15 cellular contexts compared by ENCODE assay signal in the genomic region with DNA sequence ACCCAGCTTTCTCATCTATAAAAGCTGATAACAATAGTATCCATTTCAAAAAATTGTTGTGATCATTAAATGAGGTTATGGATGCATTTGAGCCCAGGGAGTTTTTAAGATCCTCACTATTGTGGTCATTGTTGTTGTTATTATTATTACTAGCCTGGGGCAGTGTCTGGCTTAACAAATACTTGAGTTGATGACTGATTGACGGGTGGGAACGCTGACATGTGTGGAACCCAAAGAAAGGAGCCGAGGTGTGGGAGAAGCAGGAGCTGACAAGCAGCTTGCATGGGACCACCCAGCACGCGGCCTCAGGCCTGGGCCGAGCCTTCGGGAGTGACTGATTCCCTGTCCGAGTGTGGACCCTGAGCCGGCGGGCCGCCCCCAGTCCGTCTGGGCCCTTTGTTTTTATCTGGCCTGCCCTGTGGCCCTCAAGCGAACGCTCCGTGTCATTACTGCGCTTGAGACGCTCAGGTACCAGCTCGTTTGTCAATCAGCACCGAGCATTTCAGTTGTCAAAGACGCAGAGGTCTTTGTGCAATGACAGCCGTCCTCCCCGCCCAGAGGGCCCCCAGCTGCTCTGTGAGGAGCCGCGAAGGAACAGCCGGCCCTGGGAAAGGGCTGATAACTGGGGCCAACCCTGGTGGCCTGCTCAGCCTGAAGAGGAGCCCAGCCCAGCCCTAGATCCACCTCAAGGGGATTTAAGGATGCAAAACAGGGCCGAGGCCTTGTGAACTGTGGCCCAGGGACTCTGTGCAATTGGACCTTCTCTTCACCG.
A peak's percentile ranks its signal among the peaks of the same experiment; 100 is the strongest.
DNase-seq lines count a peak whose midpoint lies in the region; ATAC-seq and TF ChIP-seq lines count a peak whose summit lies in the region.
"Had no signal": no experiment of that assay in that cellular context is flagged by ENCODE, and none has a peak within 500 bp of the region (broad histone marks: within the 10 kb centered on the region; RNA-seq: fewer than 3 reads in every experiment).

No MANE protein-coding gene starts in this region.

- H3K4me1 ChIP-seq in BLaER1 treated with 17β-estradiol and CSF1 and Interleukin-3, amounts not matched to agents 10 nM and 100 nM, result peaks cover 21 to 45% (median 28%) of the 10 kb centered on the region in 10 experiments
- H3K4me1 ChIP-seq in HEK293 (ENCODE audit: control insufficient read depth, insufficient read depth, low read length) (no peaks in the 10 kb centered on the region), left lung (no peaks in the 10 kb centered on the region), ascending aorta (no peaks in the 10 kb centered on the region)

- TF ChIP-seq CTCF in HEK293 (tag by site-specific recombination; IDR thresholded peaks at IDR 0.05) (no peak), left lung (IDR thresholded peaks at IDR 0.05) (no peak), ascending aorta (IDR thresholded peaks at IDR 0.05) (no peak)

- H3K27me3 ChIP-seq in BLaER1 treated with 17β-estradiol and CSF1 and Interleukin-3, amounts not matched to agents 10 nM and 100 nM, result no peaks in the 10 kb centered on the region
- H3K27me3 ChIP-seq in left lung (no peaks in the 10 kb centered on the region), ascending aorta (no peaks in the 10 kb centered on the region)

- H3K4me2 ChIP-seq in BLaER1 treated with 17β-estradiol and CSF1 and Interleukin-3, amounts not matched to agents 10 nM and 100 nM, result peak overlapping the region in 7 of 11 experiments; percentile 34 to 77 (median 71); a peak in 9 of 22 replicates

- peak overlapping the region in 2 of 11 experiments; percentile 26 to 41; a peak in 2 of 22 replicates for H3K27ac ChIP-seq in BLaER1 treated with 17β-estradiol and CSF1 and Interleukin-3, amounts not matched to agents 10 nM and 100 nM
- no peak overlapping the region for H3K27ac ChIP-seq in HEK293 (ENCODE audit: extremely low read depth, low read depth, low read length)
- no peak overlapping the region for H3K27ac ChIP-seq in left lung
- H3K27ac ChIP-seq in ascending aorta, result no peak overlapping the region
- H3K27ac ChIP-seq: GM23248 had no signal

- CTCF ChIA-PET in HEK293 (lab: Yijun Ruan, JAX), result no interaction called here

- POLR2A ChIA-PET in HEK293 (lab: Yijun Ruan, JAX), result no interaction called here

- no peak overlapping the region for H3K9ac ChIP-seq in BLaER1 treated with 17β-estradiol and CSF1 and Interleukin-3, amounts not matched to agents 10 nM and 100 nM
- H3K9ac ChIP-seq: GM23248 had no signal

- no peak for ATAC-seq in left lung
- ATAC-seq in GM19035 (IDR thresholded peaks at IDR 0.05; ENCODE audit: unreplicated experiment), result no peak
- ATAC-seq: CD8-positive, alpha-beta T cell; HepG2 had no signal

- intact Hi-C loops in left lung (cut with DNase I) (no loop called here), ascending aorta (cut with DNase I) (no loop called here)

- H4K20me1 ChIP-seq in BLaER1 treated with 17β-estradiol and CSF1 and Interleukin-3, amounts not matched to agents 10 nM and 100 nM, result no peaks in the 10 kb centered on the region

- DNase-seq in left lung (peak; percentile 27 to 69), retina (peak; percentile 72), ascending aorta (ENCODE audit: low spot score in 2 of 2) (no peak), NCI-H1105 treated with DMSO at 0.1 percent for 48 hours (lab: John Stamatoyannopoulos, UW) (no peak)
- DNase-seq: CD8-positive, alpha-beta T cell; COR-L47; DMS153; DMS79 treated with DMSO at 0.1 percent for 48 hours; EL; GF-D8; GM23248 had no signal

- H3K9me3 ChIP-seq in BLaER1 treated with 17β-estradiol and CSF1 and Interleukin-3, amounts not matched to agents 10 nM and 100 nM (replicated peaks in 1 of 11), result peaks cover 12 to 27% (median 18%) of the 10 kb centered on the region in 11 experiments; a peak in 21 of 22 replicates
- H3K9me3 ChIP-seq in HEK293 (ENCODE audit: control insufficient read depth, insufficient read depth, low read depth, low read length), result no peaks in the 10 kb centered on the region
- peaks cover 0 to 7% of the 10 kb centered on the region in 2 donors for H3K9me3 ChIP-seq in left lung
- H3K9me3 ChIP-seq in ascending aorta, result peaks cover 0 to 5% of the 10 kb centered on the region in 2 donors

- H3K36me3 ChIP-seq in BLaER1 treated with 17β-estradiol and CSF1 and Interleukin-3, amounts not matched to agents 10 nM and 100 nM, result no peaks in the 10 kb centered on the region
- H3K36me3 ChIP-seq in HEK293 (ENCODE audit: control insufficient read depth in 2 of 2, insufficient read depth in 1 of 2, low read length in 2 of 2) (no peaks in the 10 kb centered on the region), left lung (no peaks in the 10 kb centered on the region), ascending aorta (no peaks in the 10 kb centered on the region)

- H3K4me3 ChIP-seq in BLaER1 treated with 17β-estradiol and CSF1 and Interleukin-3, amounts not matched to agents 10 nM and 100 nM, result no peak overlapping the region
- H3K4me3 ChIP-seq in HEK293 (ENCODE audit: low read depth, low read length), result no peak overlapping the region
- H3K4me3 ChIP-seq in left lung, result no peak overlapping the region
- no peak overlapping the region for H3K4me3 ChIP-seq in ascending aorta
- H3K4me3 ChIP-seq: GM23248 had no signal

TF ChIP-seq in HEK293, 187 proteins besides CTCF, POLR2A, EP300 and RAD21:
- TF ChIP-seq ZFP3 (tag by site-specific recombination; IDR thresholded peaks at IDR 0.05; ENCODE audit: low read depth) (no peak), ZBTB8A (tag by site-specific recombination; IDR thresholded peaks at IDR 0.05) (0 out of 2 replicates have a peak, but pooled peaks have one; percentile 13)
TF ChIP-seq in HEK293: peak in this region for 1.

Comparison
In these comparisons a context has a peak if more than half of its experiments do, and no peak if none do; other contexts are left out.
1. DNase-seq: peak in left lung (2 of 2) and retina (single experiment); none in ascending aorta (0 of 2) and NCI-H1105 treated with DMSO at 0.1 percent for 48 hours (single experiment).